ENCODE assay signal across 28 cellular contexts in the genomic region with DNA sequence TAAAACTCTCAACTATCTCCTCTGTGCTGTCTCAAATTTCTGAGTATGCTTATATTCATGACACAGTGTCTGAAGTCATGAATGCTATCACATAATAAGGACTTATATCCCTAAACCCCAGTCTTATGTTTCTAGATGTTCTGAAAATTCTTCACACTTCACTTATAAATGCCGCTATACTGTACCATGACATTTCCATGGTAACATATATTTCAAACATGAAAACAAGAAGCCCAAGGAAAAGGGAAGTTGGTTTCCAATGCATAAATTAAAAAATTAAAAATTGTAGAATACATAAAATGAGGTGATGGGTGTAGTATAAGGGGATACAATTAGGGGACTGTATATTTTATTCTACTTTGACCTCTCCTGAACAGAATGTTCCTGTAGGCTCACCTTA. TPM values are rescaled to one million over a fixed set of nuclear protein-coding genes. Genes with fewer than 3 reads are reported as not detected.
"Had no signal": no experiment of that assay in that cellular context is flagged by ENCODE, and none has a peak within 500 bp of the region (broad histone marks: within the 10 kb centered on the region; RNA-seq: fewer than 3 reads in every experiment).

No MANE protein-coding gene starts in this region.

- H3K27me3 Mint-ChIP-seq: activated naive CD8-positive, alpha-beta T cell treated with anti-CD3 and anti-CD28 coated beads, Interleukin-2, amount 10 ng/mL, durations not matched to agents 7 days and 5 days; brain; effector memory CD8-positive, alpha-beta T cell had no signal

- H3K4me3 ChIP-seq: ascending aorta, cardiac muscle cell, colonic mucosa, dorsolateral prefrontal cortex, gastroesophageal sphincter, suprapubic skin, tibial artery, upper lobe of right lung had no signal

- H3K27ac ChIP-seq: ascending aorta, cardiac muscle cell, colonic mucosa, dorsolateral prefrontal cortex, gastroesophageal sphincter, suprapubic skin, tibial artery, upper lobe of right lung had no signal

- DNase-seq: activated CD4-positive, alpha-beta T cell treated with anti-CD3 and anti-CD28 coated beads for 4 hours; activated CD4-positive, alpha-beta T cell treated with anti-CD3 and anti-CD28 coated beads, Interleukin-2, amount 50 U/mL, for 4 hours; activated CD4-positive, CD25-positive, alpha-beta regulatory T cell; activated effector memory CD4-positive, alpha-beta T cell treated with anti-CD3 and anti-CD28 coated beads, Interleukin-2, amount 50 U/mL, for 16 hours; activated naive CD4-positive, alpha-beta T cell treated with anti-CD3 and anti-CD28 coated beads for 36 hours; activated naive CD8-positive, alpha-beta T cell treated with anti-CD3 and anti-CD28 coated beads, Interleukin-2, amount 10 ng/mL, durations not matched to agents 7 days and 5 days; cerebellar nuclear complex; colonic mucosa; dorsolateral prefrontal cortex; effector memory CD8-positive, alpha-beta T cell; erythroblast; hypothalamus; immature natural killer cell; kidney; midbrain; natural killer cell; right cardiac atrium; stimulated activated CD4-positive, alpha-beta T cell treated with anti-CD3 and anti-CD28 coated beads, Interleukin-15, amount 100 ng/mL, for 24 hours; stimulated activated CD4-positive, alpha-beta T cell treated with anti-CD3 and anti-CD28 coated beads, Interleukin-2, amount 100 ng/mL, for 24 hours; stimulated activated naive CD4-positive, alpha-beta T cell; T-helper 2 cell; tibial artery; upper lobe of right lung had no signal

- FAIRE-seq: kidney had no signal

- H3K36me3 ChIP-seq: ascending aorta, cardiac muscle cell, colonic mucosa, gastroesophageal sphincter, suprapubic skin, tibial artery, upper lobe of right lung had no signal

- H3K4me3 Mint-ChIP-seq: activated naive CD4-positive, alpha-beta T cell treated with anti-CD3 and anti-CD28 coated beads for 36 hours; activated naive CD8-positive, alpha-beta T cell treated with anti-CD3 and anti-CD28 coated beads, Interleukin-2, amount 10 ng/mL, durations not matched to agents 7 days and 5 days; brain; effector memory CD8-positive, alpha-beta T cell; immature natural killer cell; natural killer cell had no signal

- ATAC-seq: effector memory CD8-positive, alpha-beta T cell; gastroesophageal sphincter; natural killer cell; right cardiac atrium; upper lobe of right lung had no signal

- H3K27ac Mint-ChIP-seq: activated naive CD4-positive, alpha-beta T cell treated with anti-CD3 and anti-CD28 coated beads for 36 hours; activated naive CD8-positive, alpha-beta T cell treated with anti-CD3 and anti-CD28 coated beads, Interleukin-2, amount 10 ng/mL, durations not matched to agents 7 days and 5 days; brain; effector memory CD8-positive, alpha-beta T cell; immature natural killer cell had no signal

- H3K36me3 Mint-ChIP-seq: activated naive CD8-positive, alpha-beta T cell treated with anti-CD3 and anti-CD28 coated beads, Interleukin-2, amount 10 ng/mL, durations not matched to agents 7 days and 5 days; brain; natural killer cell had no signal

- H3K9me3 Mint-ChIP-seq: activated naive CD4-positive, alpha-beta T cell treated with anti-CD3 and anti-CD28 coated beads for 36 hours; activated naive CD8-positive, alpha-beta T cell treated with anti-CD3 and anti-CD28 coated beads, Interleukin-2, amount 10 ng/mL, durations not matched to agents 7 days and 5 days; brain; effector memory CD8-positive, alpha-beta T cell; immature natural killer cell; natural killer cell had no signal

- H3K4me1 ChIP-seq: ascending aorta, colonic mucosa, suprapubic skin, tibial artery, upper lobe of right lung had no signal

- H3K27me3 ChIP-seq: ascending aorta, cardiac muscle cell, colonic mucosa, dorsolateral prefrontal cortex, gastroesophageal sphincter, suprapubic skin, tibial artery, upper lobe of right lung had no signal

- H3K4me1 Mint-ChIP-seq: activated naive CD8-positive, alpha-beta T cell treated with anti-CD3 and anti-CD28 coated beads, Interleukin-2, amount 10 ng/mL, durations not matched to agents 7 days and 5 days; immature natural killer cell had no signal

- H3K9me3 ChIP-seq: ascending aorta, colonic mucosa, gastroesophageal sphincter, suprapubic skin, tibial artery, upper lobe of right lung had no signal

RNA-seq across cellular contexts. Expression of gene GVQW3, which starts 11.8 kb away (rescaled TPM):
- total RNA-seq: ascending aorta had no signal
